ENCODE assay signal across 8 cellular contexts in the genomic region with DNA sequence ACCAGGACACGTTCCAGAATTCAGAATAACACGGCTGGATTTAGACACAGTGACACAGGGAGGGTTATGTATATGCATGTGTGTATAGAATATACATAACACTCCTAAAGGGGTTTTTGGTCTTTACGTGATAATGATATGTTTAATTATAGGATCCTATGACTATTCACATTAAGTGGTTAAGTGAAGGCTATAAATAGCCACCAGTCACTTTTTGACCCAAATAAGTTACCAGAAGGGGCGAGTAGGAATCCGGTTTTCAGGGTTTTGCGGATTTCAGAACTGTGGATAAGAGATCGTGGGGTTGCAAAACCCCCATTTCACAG. TPM values are rescaled to one million over a fixed set of nuclear protein-coding genes. Genes with fewer than 3 reads are reported as not detected.
DNase-seq lines count a peak whose midpoint lies in the region; ATAC-seq, FAIRE-seq and TF ChIP-seq lines count a peak whose summit lies in the region.

No MANE protein-coding gene starts in this region.

- H3K9me3 ChIP-seq in keratinocyte (ENCODE audit: control insufficient read depth, low read depth, low read length) (no peaks in the 10 kb centered on the region), subcutaneous abdominal adipose tissue (ENCODE audit: control insufficient read depth in 5 of 5, low read length in 5 of 5) (peaks cover 0 to 3% (median 0%) of the 10 kb centered on the region in 5 donors), mucosa of descending colon (no peaks in the 10 kb centered on the region)

- no peaks in the 10 kb centered on the region for H3K27me3 ChIP-seq in keratinocyte (ENCODE audit: control insufficient read depth, extremely low read depth, insufficient read depth, low read length)
- no peaks in the 10 kb centered on the region for H3K27me3 ChIP-seq in subcutaneous abdominal adipose tissue (ENCODE audit: control insufficient read depth in 5 of 5, insufficient read depth in 4 of 5, low read length in 5 of 5)

- dilution Hi-C loops in keratinocyte (cut with MboI; ENCODE audit: extremely low pct_ligation_motif_present, low sequenced_read_pairs) = loop anchor here (25.0 kb wide), 1 partner anchor 158 kb away; a partner anchor contains a TSS

- H3K4me1 ChIP-seq in keratinocyte (ENCODE audit: control insufficient read depth, extremely low read depth, insufficient read depth, low read length) (peaks cover 8% of the 10 kb centered on the region), subcutaneous abdominal adipose tissue (ENCODE audit: control insufficient read depth in 5 of 5, insufficient read depth in 5 of 5, low read length in 5 of 5) (peaks cover 0 to 14% (median 7%) of the 10 kb centered on the region in 5 donors), mucosa of descending colon (ENCODE audit: low read depth) (peaks cover 3% of the 10 kb centered on the region)

- H3K9me1 ChIP-seq in keratinocyte (ENCODE audit: control insufficient read depth, extremely low read depth, insufficient read depth, low read length) = no peaks in the 10 kb centered on the region

- no peak for FAIRE-seq in keratinocyte (lab: Jason Lieb, UNC)

- H3K4me2 ChIP-seq in keratinocyte (ENCODE audit: control insufficient read depth, extremely low read depth, insufficient read depth, low read depth, low read length) = peak overlapping the region; percentile 62

- H4K20me1 ChIP-seq in keratinocyte (ENCODE audit: control insufficient read depth, extremely low read depth, insufficient read depth, low read length) = no peaks in the 10 kb centered on the region

- H3K79me2 ChIP-seq in keratinocyte (ENCODE audit: control insufficient read depth, insufficient read depth, low read length) = no peaks in the 10 kb centered on the region

- H2AFZ ChIP-seq in keratinocyte (ENCODE audit: control insufficient read depth, low read length) = peak overlapping the region; percentile 53

- H3K36me3 ChIP-seq in keratinocyte (ENCODE audit: control insufficient read depth in 2 of 2, extremely low read depth in 1 of 2, insufficient read depth in 2 of 2, low read length in 2 of 2) (peaks cover 0 to 14% of the 10 kb centered on the region in 2 experiments), subcutaneous abdominal adipose tissue (ENCODE audit: control insufficient read depth in 5 of 5, insufficient read depth in 5 of 5, low read length in 5 of 5) (peaks cover 0 to 28% (median 18%) of the 10 kb centered on the region in 5 donors), mucosa of descending colon (ENCODE audit: low read depth) (no peaks in the 10 kb centered on the region)

- intact Hi-C loops in mucosa of descending colon (cut with DNase I, micrococcal nuclease) = no loop called here

- TF ChIP-seq CTCF in VCaP (conservative IDR thresholded peaks at IDR 0.05) (no peak), keratinocyte (optimal IDR thresholded peaks at IDR 0.05 in 1 of 3, IDR thresholded peaks at IDR 0.05 in 1 of 3, conservative IDR thresholded peaks at IDR 0.05 in 1 of 3; ENCODE audit: extremely low read depth in 1 of 3, insufficient read depth in 2 of 3, low read length in 3 of 3) (no peak), mucosa of descending colon (IDR thresholded peaks at IDR 0.05) (no peak)

- H3K9ac ChIP-seq in keratinocyte (ENCODE audit: control insufficient read depth, extremely low read depth, insufficient read depth, low read length) (no peak overlapping the region), subcutaneous abdominal adipose tissue (ENCODE audit: low read length in 5 of 5) (no peak overlapping the region)

- ATAC-seq in activated CD4-positive, CD25-positive, alpha-beta regulatory T cell treated with anti-CD3 and anti-CD28 coated beads, Interleukin-2, amount 50 U/mL, for 24 hours = peak; percentile 10 to 25
- ATAC-seq in mucosa of descending colon = no peak

- H3K4me3 ChIP-seq in keratinocyte (ENCODE audit: control insufficient read depth in 2 of 3, extremely low read depth in 1 of 3, insufficient read depth in 2 of 3, low read depth in 1 of 3, low read length in 3 of 3) = peak overlapping the region; percentile 5 to 49 (median 42)
- peak overlapping the region in 3 of 5 donors; percentile 31 to 38 (median 37) for H3K4me3 ChIP-seq in subcutaneous abdominal adipose tissue (ENCODE audit: low read depth in 1 of 5, low read length in 5 of 5)
- no peak overlapping the region for H3K4me3 ChIP-seq in mucosa of descending colon

- H3K27ac ChIP-seq in VCaP = peak overlapping the region; percentile 54
- no peak overlapping the region for H3K27ac ChIP-seq in keratinocyte (ENCODE audit: control insufficient read depth, insufficient read depth, low read length)
- no peak overlapping the region for H3K27ac ChIP-seq in subcutaneous abdominal adipose tissue (ENCODE audit: low read depth, low read length)

- no peak for DNase-seq in activated CD4-positive, CD25-positive, alpha-beta regulatory T cell (lab: John Stamatoyannopoulos, UW)
- DNase-seq in keratinocyte (ENCODE audit: low read depth, low spot score) (no peak), NCI-H2107 (lab: John Stamatoyannopoulos, UW) (no peak), mucosa of descending colon (no peak), NCI-H1930 (lab: John Stamatoyannopoulos, UW) (no peak)

RNA-seq across cellular contexts. Expression of a gene that starts 6.9 kb away (rescaled TPM):
- 0.05 to 0.13 TPM (median 0.09 TPM) in 3 replicates for polyA plus RNA-seq in keratinocyte
- polyA plus RNA-seq in keratinocyte (2011; ENCODE audit: low read depth) = not detected
- polyA plus RNA-seq in keratinocyte (2011; cell fraction: cytosol; rRNA removed) = 0.05 TPM in 1 of 2 replicates, not detected in the other
- polyA plus RNA-seq in keratinocyte (2011; cell fraction: nucleus; rRNA removed) = 0.08 and 0.25 TPM in 2 replicates
- polyA plus RNA-seq in keratinocyte (2012; ENCODE audit: low replicate concordance) = 0.10 and 0.16 TPM in 2 replicates
- polyA minus RNA-seq in keratinocyte = 0.10 TPM in 1 of 3 replicates, not detected in the others
- polyA minus RNA-seq in keratinocyte (2011; cell fraction: cytosol; rRNA and poly(A)+ RNA removed) = not detected
- polyA minus RNA-seq in keratinocyte (2011; cell fraction: nucleus; rRNA and poly(A)+ RNA removed) = not detected in 2 replicates
- 1 to 10 TPM in 1 of 3 donors, under 1 TPM in 2; 0.32 to 1.2 (median 0.87) TPM for total RNA-seq in mucosa of descending colon

RNA-seq across cellular contexts. Expression of a gene that starts 9.5 kb away (rescaled TPM):
- 33.6 to 48.4 TPM (median 36.4 TPM) in 3 replicates for polyA plus RNA-seq in keratinocyte
- 3.8 TPM for polyA plus RNA-seq in keratinocyte (2011; ENCODE audit: low read depth)
- polyA plus RNA-seq in keratinocyte (2011; cell fraction: cytosol; rRNA removed) = 22.5 and 33.5 TPM in 2 replicates
- polyA plus RNA-seq in keratinocyte (2011; cell fraction: nucleus; rRNA removed) = 79.6 and 89.4 TPM in 2 replicates
- 4.5 and 30.0 TPM in 2 replicates for polyA plus RNA-seq in keratinocyte (2012; ENCODE audit: low replicate concordance)
- polyA minus RNA-seq in keratinocyte = 17.1 to 22.3 TPM (median 18.2 TPM) in 3 replicates
- polyA minus RNA-seq in keratinocyte (2011; cell fraction: cytosol; rRNA and poly(A)+ RNA removed) = 34.5 TPM
- polyA minus RNA-seq in keratinocyte (2011; cell fraction: nucleus; rRNA and poly(A)+ RNA removed) = 13.7 and 15.5 TPM in 2 replicates
- 10 to 100 TPM; 26.9 to 41.5 (median 28.1) TPM for total RNA-seq in mucosa of descending colon

RNA-seq across cellular contexts. Expression of a gene that starts 10.6 kb away (rescaled TPM):
- polyA plus RNA-seq in keratinocyte = 32.3 to 43.5 TPM (median 36.9 TPM) in 3 replicates
- polyA plus RNA-seq in keratinocyte (2011; ENCODE audit: low read depth) = 40.1 TPM
- 17.6 and 31.6 TPM in 2 replicates for polyA plus RNA-seq in keratinocyte (2011; cell fraction: cytosol; rRNA removed)
- 52.5 and 59.3 TPM in 2 replicates for polyA plus RNA-seq in keratinocyte (2011; cell fraction: nucleus; rRNA removed)
- 18.9 and 51.9 TPM in 2 replicates for polyA plus RNA-seq in keratinocyte (2012; ENCODE audit: low replicate concordance)
- polyA minus RNA-seq in keratinocyte = 41.8 to 158 TPM (median 56.7 TPM) in 3 replicates
- polyA minus RNA-seq in keratinocyte (2011; cell fraction: cytosol; rRNA and poly(A)+ RNA removed) = 33.6 TPM
- polyA minus RNA-seq in keratinocyte (2011; cell fraction: nucleus; rRNA and poly(A)+ RNA removed) = 29.9 and 34.5 TPM in 2 replicates
- total RNA-seq in mucosa of descending colon = 10 to 100 TPM; 36.4 to 42.0 (median 40.3) TPM

RNA-seq across cellular contexts. Expression of a gene that starts 15.9 kb away (rescaled TPM):
- polyA plus RNA-seq in keratinocyte = 2.4 to 7.1 TPM (median 3.2 TPM) in 3 replicates
- polyA plus RNA-seq in keratinocyte (2011; ENCODE audit: low read depth) = 7.7 TPM
- polyA plus RNA-seq in keratinocyte (2011; cell fraction: cytosol; rRNA removed) = 1.1 and 2.3 TPM in 2 replicates
- polyA plus RNA-seq in keratinocyte (2011; cell fraction: nucleus; rRNA removed) = 12.3 and 20.1 TPM in 2 replicates
- polyA plus RNA-seq in keratinocyte (2012; ENCODE audit: low replicate concordance) = 7.4 and 8.2 TPM in 2 replicates
- 2.5 to 5.4 TPM (median 3.8 TPM) in 3 replicates for polyA minus RNA-seq in keratinocyte
- polyA minus RNA-seq in keratinocyte (2011; cell fraction: cytosol; rRNA and poly(A)+ RNA removed) = 4.4 TPM
- 5.6 and 7.4 TPM in 2 replicates for polyA minus RNA-seq in keratinocyte (2011; cell fraction: nucleus; rRNA and poly(A)+ RNA removed)
- total RNA-seq in mucosa of descending colon = 10 to 100 TPM; 14.1 to 18.5 (median 16.9) TPM

RNA-seq across cellular contexts. Expression of a gene that starts 24.1 kb away (rescaled TPM):
- 106 to 207 TPM (median 124 TPM) in 3 replicates for polyA plus RNA-seq in keratinocyte
- polyA plus RNA-seq in keratinocyte (2011; ENCODE audit: low read depth) = 198 TPM
- 124 and 200 TPM in 2 replicates for polyA plus RNA-seq in keratinocyte (2011; cell fraction: cytosol; rRNA removed)
- 178 and 186 TPM in 2 replicates for polyA plus RNA-seq in keratinocyte (2011; cell fraction: nucleus; rRNA removed)
- 141 and 202 TPM in 2 replicates for polyA plus RNA-seq in keratinocyte (2012; ENCODE audit: low replicate concordance)
- 57.3 to 125 TPM (median 69.0 TPM) in 3 replicates for polyA minus RNA-seq in keratinocyte
- 112 TPM for polyA minus RNA-seq in keratinocyte (2011; cell fraction: cytosol; rRNA and poly(A)+ RNA removed)
- 39.7 and 41.9 TPM in 2 replicates for polyA minus RNA-seq in keratinocyte (2011; cell fraction: nucleus; rRNA and poly(A)+ RNA removed)
- total RNA-seq in mucosa of descending colon = 100 to 1,000 TPM; 151 to 201 (median 152) TPM
